2 cellular contexts compared by ENCODE assay signal in the genomic region with DNA sequence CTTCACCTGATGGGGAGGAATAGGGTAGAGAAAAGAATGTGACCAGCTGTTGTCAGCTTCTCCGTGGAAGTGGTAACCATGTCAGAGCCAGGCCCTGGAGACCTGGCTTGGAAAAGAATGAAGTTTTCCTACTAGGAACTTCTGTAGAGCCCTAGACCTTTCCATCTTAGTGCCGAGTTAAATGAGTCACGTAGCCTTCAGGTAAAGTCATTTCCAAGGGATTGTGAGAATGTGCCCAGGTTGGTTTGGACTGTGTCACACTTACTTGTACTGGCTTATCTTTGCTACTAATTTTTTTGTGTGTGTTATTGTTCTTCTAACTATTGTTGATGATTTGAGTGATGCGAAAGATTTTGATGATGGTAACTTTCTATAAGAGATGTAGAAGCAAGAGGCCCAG. TPM values are rescaled to one million over a fixed set of nuclear protein-coding genes. Genes with fewer than 3 reads are reported as not detected.
"Had no signal": no experiment of that assay in that cellular context is flagged by ENCODE, and none has a peak within 500 bp of the region (broad histone marks: within the 10 kb centered on the region; RNA-seq: fewer than 3 reads in every experiment).

No MANE protein-coding gene starts in this region.

RNA-seq across cellular contexts. Expression of gene FAM72C, which starts 42.3 kb away (rescaled TPM):
- total RNA-seq: HT-29 had no signal
- polyA plus RNA-seq: IgD-negative memory B cell had no signal
